ENCODE assay signal across 30 cellular contexts in the genomic region with DNA sequence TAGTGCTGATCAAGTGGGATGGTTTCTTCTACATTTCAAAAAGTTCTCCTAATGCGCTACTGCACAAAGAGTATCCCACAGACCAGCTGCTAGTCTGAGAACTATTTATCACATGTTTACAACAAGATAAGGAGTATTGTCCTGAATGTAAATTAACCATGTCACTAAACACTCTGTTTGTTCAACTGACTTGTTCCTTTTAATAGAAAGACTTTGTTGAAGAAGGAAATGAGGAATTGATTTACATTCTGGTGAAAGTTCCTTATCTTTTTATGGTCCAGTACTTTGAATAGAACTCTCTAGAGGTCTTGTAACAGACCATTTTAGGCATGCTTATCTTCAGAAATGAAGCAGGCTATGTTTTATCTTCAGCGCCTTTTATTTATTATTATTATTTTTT.
"Had no signal": no experiment of that assay in that cellular context is flagged by ENCODE, and none has a peak within 500 bp of the region (broad histone marks: within the 10 kb centered on the region; RNA-seq: fewer than 3 reads in every experiment).

No MANE protein-coding gene starts in this region.

- H3K36me3 ChIP-seq: breast epithelium, pancreas, right atrium auricular region, thoracic aorta, uterus, WERI-Rb-1 had no signal

- H3K27ac ChIP-seq: breast epithelium, esophagus muscularis mucosa, hepatocyte, pancreas, psoas muscle, right atrium auricular region, thoracic aorta, uterus, WERI-Rb-1 had no signal

- H3K4me2 ChIP-seq: hepatocyte had no signal

- H3K4me1 ChIP-seq: breast epithelium, pancreas, psoas muscle, right atrium auricular region, uterus had no signal

- DNase-seq: activated CD4-positive, alpha-beta T cell treated with anti-CD3 and anti-CD28 coated beads for 48 hours; activated CD4-positive, alpha-beta T cell treated with anti-CD3 and anti-CD28 coated beads, Interleukin-2, amount 50 U/mL, for 48 hours; activated CD8-positive, alpha-beta memory T cell treated with anti-CD3 and anti-CD28 coated beads, Interleukin-2, amount 50 U/mL, for 4 hours; activated effector memory CD4-positive, alpha-beta T cell treated with anti-CD3 and anti-CD28 coated beads, Interleukin-2, amount 50 U/mL, for 16 hours; activated naive CD4-positive, alpha-beta T cell treated with anti-CD3 and anti-CD28 coated beads for 36 hours; activated T-cell treated with anti-CD3 and anti-CD28 coated beads, Interleukin-2, amount 50 U/mL, for 1 hour; amniotic stem cell; central memory CD4-positive, alpha-beta T cell; endodermal cell; glutamatergic neuron; islet precursor cell; midbrain; naive thymus-derived CD8-positive, alpha-beta T cell; nucleus accumbens; pancreas; psoas muscle; stimulated activated CD4-positive, alpha-beta T cell treated with anti-CD3 and anti-CD28 coated beads, Interleukin-15, amount 100 ng/mL, for 24 hours; stimulated activated CD4-positive, alpha-beta T cell treated with anti-CD3 and anti-CD28 coated beads, Interleukin-2, amount 100 ng/mL, for 24 hours; stimulated activated naive CD4-positive, alpha-beta T cell; T-helper 17 cell; T1000; trophoblast cell; uterus; WERI-Rb-1 had no signal

- ATAC-seq: activated CD4-positive, CD25-positive, alpha-beta regulatory T cell treated with anti-CD3 and anti-CD28 coated beads, Interleukin-2, amount 50 U/mL, for 24 hours; naive thymus-derived CD8-positive, alpha-beta T cell; pancreas; psoas muscle; T-helper 17 cell had no signal

- H3K9me3 ChIP-seq: breast epithelium, esophagus muscularis mucosa, pancreas, psoas muscle, right atrium auricular region, thoracic aorta, uterus had no signal

- H3K4me3 ChIP-seq: breast epithelium, esophagus muscularis mucosa, hepatocyte, pancreas, psoas muscle, right atrium auricular region, thoracic aorta, uterus had no signal

- H3K27me3 ChIP-seq: esophagus muscularis mucosa, hepatocyte, right atrium auricular region, uterus had no signal
